Comparison of ENCODE assay signal across 19 cellular contexts in genomic region chr3:172314616-172315015, GRCh38.
A peak's percentile ranks its signal among the peaks of the same experiment; 100 is the strongest.
DNase-seq lines count a peak whose midpoint lies in the region; ATAC-seq and TF ChIP-seq lines count a peak whose summit lies in the region.
"Had no signal": no experiment of that assay in that cellular context is flagged by ENCODE, and none has a peak within 500 bp of the region (broad histone marks: within the 10 kb centered on the region; RNA-seq: fewer than 3 reads in every experiment).

No MANE protein-coding gene starts in this region.

- H3K4me1 Mint-ChIP-seq in type B pancreatic cell (ENCODE audit: unreplicated experiment) = peaks cover 20% of the 10 kb centered on the region

- H3K4me3 ChIP-seq in heart left ventricle (no peak overlapping the region), adrenal gland (no peak overlapping the region), mucosa of rectum (ENCODE audit: low read length in 2 of 2) (no peak overlapping the region), gastroesophageal sphincter (no peak overlapping the region)

- H3K36me3 Mint-ChIP-seq in type B pancreatic cell = peaks cover 66% of the 10 kb centered on the region

- H3K27ac ChIP-seq in heart left ventricle = peak overlapping the region in 11 of 12 donors; percentile 61 to 91 (median 83)
- H3K27ac ChIP-seq in adrenal gland = peak overlapping the region in 4 of 5 donors; percentile 46 to 86 (median 73)
- peak overlapping the region; percentile 56 to 61 for H3K27ac ChIP-seq in mucosa of rectum (ENCODE audit: low read depth in 2 of 2, low read length in 2 of 2)
- peak overlapping the region in 2 of 4 donors; percentile 24 to 74 for H3K27ac ChIP-seq in gastroesophageal sphincter

- ATAC-seq in heart left ventricle (no peak), Right ventricle myocardium inferior (no peak), gastroesophageal sphincter (no peak)
- ATAC-seq: naive thymus-derived CD4-positive, alpha-beta T cell; T-helper 17 cell had no signal

- TF ChIP-seq CTCF in heart left ventricle (IDR thresholded peaks at IDR 0.05) = no peak
- no peak for TF ChIP-seq CTCF in adrenal gland (IDR thresholded peaks at IDR 0.05)
- no peak for TF ChIP-seq CTCF in type B pancreatic cell (conservative IDR thresholded peaks at IDR 0.05)
- TF ChIP-seq CTCF in gastroesophageal sphincter (IDR thresholded peaks at IDR 0.05) = no peak

- DNase-seq in heart left ventricle (no peak), Right ventricle myocardium inferior (ENCODE audit: missing footprints) (no peak), adrenal gland (no peak), type B pancreatic cell (ENCODE audit: extremely low spot score, unreplicated experiment) (no peak), dermis blood vessel endothelial cell (no peak), NCI-H82 (lab: John Stamatoyannopoulos, UW) (no peak)
- DNase-seq: activated CD4-positive, alpha-beta memory T cell treated with anti-CD3 and anti-CD28 coated beads, Interleukin-2, amount 10 ng/mL, durations not matched to agents 7 days and 5 days; activated naive CD4-positive, alpha-beta T cell treated with anti-CD3 and anti-CD28 coated beads for 36 hours; activated T-cell treated with anti-CD3 and anti-CD28 coated beads, Interleukin-2, amount 50 U/mL, for 1 hour; CD4-positive, CD25-positive, alpha-beta regulatory T cell; DMS53; naive thymus-derived CD4-positive, alpha-beta T cell; NCI-H1694; posterior cingulate gyrus; SIG-M5; T-helper 17 cell had no signal

- H3K4me3 Mint-ChIP-seq in type B pancreatic cell = no peak overlapping the region
- H3K4me3 Mint-ChIP-seq: activated CD4-positive, alpha-beta memory T cell treated with anti-CD3 and anti-CD28 coated beads, Interleukin-2, amount 10 ng/mL, durations not matched to agents 7 days and 5 days; activated naive CD4-positive, alpha-beta T cell treated with anti-CD3 and anti-CD28 coated beads for 36 hours; CD4-positive, CD25-positive, alpha-beta regulatory T cell; naive thymus-derived CD4-positive, alpha-beta T cell; T-helper 17 cell had no signal

- H3K27ac Mint-ChIP-seq in type B pancreatic cell = peak overlapping the region; percentile 88
- H3K27ac Mint-ChIP-seq: activated CD4-positive, alpha-beta memory T cell treated with anti-CD3 and anti-CD28 coated beads, Interleukin-2, amount 10 ng/mL, durations not matched to agents 7 days and 5 days; activated naive CD4-positive, alpha-beta T cell treated with anti-CD3 and anti-CD28 coated beads for 36 hours; T-helper 17 cell had no signal

- H3K27me3 Mint-ChIP-seq in type B pancreatic cell = no peaks in the 10 kb centered on the region
- H3K27me3 Mint-ChIP-seq: activated CD4-positive, alpha-beta memory T cell treated with anti-CD3 and anti-CD28 coated beads, Interleukin-2, amount 10 ng/mL, durations not matched to agents 7 days and 5 days; CD4-positive, CD25-positive, alpha-beta regulatory T cell; naive thymus-derived CD4-positive, alpha-beta T cell; T-helper 17 cell had no signal

- peaks cover 0 to 61% (median 22%) of the 10 kb centered on the region in 9 donors for H3K36me3 ChIP-seq in heart left ventricle
- H3K36me3 ChIP-seq in adrenal gland (replicated peaks in 1 of 2) = peaks cover 0 to 34% of the 10 kb centered on the region in 2 donors
- peaks cover 36 to 41% of the 10 kb centered on the region in 2 donors for H3K36me3 ChIP-seq in mucosa of rectum (ENCODE audit: control insufficient read depth in 2 of 2, insufficient read depth in 2 of 2, low read length in 2 of 2)
- H3K36me3 ChIP-seq in gastroesophageal sphincter = peaks cover 0 to 47% of the 10 kb centered on the region in 2 donors

- peaks cover 20 to 81% (median 71%) of the 10 kb centered on the region in 12 donors for H3K4me1 ChIP-seq in heart left ventricle
- peaks cover 52 to 63% of the 10 kb centered on the region in 2 donors for H3K4me1 ChIP-seq in adrenal gland (replicated peaks in 1 of 2)
- H3K4me1 ChIP-seq in mucosa of rectum (ENCODE audit: control insufficient read depth in 2 of 2, insufficient read depth in 2 of 2, low read length in 2 of 2) = peaks cover 16 to 26% of the 10 kb centered on the region in 2 donors
- H3K4me1 ChIP-seq in gastroesophageal sphincter = peaks cover 22 to 74% (median 29%) of the 10 kb centered on the region in 3 donors

- H3K27me3 ChIP-seq in heart left ventricle (no peaks in the 10 kb centered on the region), adrenal gland (no peaks in the 10 kb centered on the region), mucosa of rectum (ENCODE audit: control insufficient read depth in 2 of 2, insufficient read depth in 2 of 2, low read length in 2 of 2) (no peaks in the 10 kb centered on the region), gastroesophageal sphincter (no peaks in the 10 kb centered on the region)
- H3K27me3 ChIP-seq: foreskin keratinocyte had no signal

- H3K9ac ChIP-seq in mucosa of rectum (ENCODE audit: low read depth in 1 of 2, low read length in 2 of 2) = no peak overlapping the region

- no peaks in the 10 kb centered on the region for H3K9me3 ChIP-seq in heart left ventricle
- no peaks in the 10 kb centered on the region for H3K9me3 ChIP-seq in adrenal gland (replicated peaks in 1 of 3)
- H3K9me3 ChIP-seq in mucosa of rectum (ENCODE audit: control insufficient read depth in 2 of 2, low read length in 2 of 2) = no peaks in the 10 kb centered on the region
- H3K9me3 ChIP-seq in gastroesophageal sphincter = no peaks in the 10 kb centered on the region

- 48 to 76% (median 59%) methylated on average over 2 of the region's 2 CpGs for WGBS in heart left ventricle, 4 donors
- WGBS in adrenal gland, 4 donors = 42 to 65% (median 48%) methylated on average over 2 of the region's 2 CpGs
- WGBS in gastroesophageal sphincter (ENCODE audit: low coverage in 1 of 2), 2 donors = 42 to 61% methylated on average over 2 of the region's 2 CpGs

- TF ChIP-seq POLR2A in heart left ventricle (IDR thresholded peaks at IDR 0.05) = no peak
- no peak for TF ChIP-seq POLR2A in adrenal gland (IDR thresholded peaks at IDR 0.05)
- no peak for TF ChIP-seq POLR2A in gastroesophageal sphincter (IDR thresholded peaks at IDR 0.05)

- TF ChIP-seq EP300 in gastroesophageal sphincter (IDR thresholded peaks at IDR 0.05) = no peak

- H3K9me3 Mint-ChIP-seq in type B pancreatic cell = no peaks in the 10 kb centered on the region
- H3K9me3 Mint-ChIP-seq: activated CD4-positive, alpha-beta memory T cell treated with anti-CD3 and anti-CD28 coated beads, Interleukin-2, amount 10 ng/mL, durations not matched to agents 7 days and 5 days; activated naive CD4-positive, alpha-beta T cell treated with anti-CD3 and anti-CD28 coated beads for 36 hours; CD4-positive, CD25-positive, alpha-beta regulatory T cell; naive thymus-derived CD4-positive, alpha-beta T cell had no signal

- intact Hi-C loops in heart left ventricle (cut with DNase I) = loop anchor here in 1 of 10 donors (10.0 kb wide), 1 partner anchor 270 kb away; no protein-coding TSS in a partner anchor
- intact Hi-C loops in Right ventricle myocardium inferior (cut with DNase I) = loop anchor here (5.0 to 10.0 kb wide), 3 partner anchors 112 to 480 kb away; no protein-coding TSS in a partner anchor
- intact Hi-C loops in adrenal gland (cut with DNase I) = no loop called here
